Comparison of ENCODE assay signal across 1 cellular context in genomic region chr15:92801774-92802464, GRCh38.
TF ChIP-seq lines count a peak whose summit lies in the region.

No MANE protein-coding gene starts in this region.

TF ChIP-seq in K562, 482 proteins besides CTCF, POLR2A, EP300 and RAD21 (continued from another document and continues in another):
- TF ChIP-seq, protein P1, sequence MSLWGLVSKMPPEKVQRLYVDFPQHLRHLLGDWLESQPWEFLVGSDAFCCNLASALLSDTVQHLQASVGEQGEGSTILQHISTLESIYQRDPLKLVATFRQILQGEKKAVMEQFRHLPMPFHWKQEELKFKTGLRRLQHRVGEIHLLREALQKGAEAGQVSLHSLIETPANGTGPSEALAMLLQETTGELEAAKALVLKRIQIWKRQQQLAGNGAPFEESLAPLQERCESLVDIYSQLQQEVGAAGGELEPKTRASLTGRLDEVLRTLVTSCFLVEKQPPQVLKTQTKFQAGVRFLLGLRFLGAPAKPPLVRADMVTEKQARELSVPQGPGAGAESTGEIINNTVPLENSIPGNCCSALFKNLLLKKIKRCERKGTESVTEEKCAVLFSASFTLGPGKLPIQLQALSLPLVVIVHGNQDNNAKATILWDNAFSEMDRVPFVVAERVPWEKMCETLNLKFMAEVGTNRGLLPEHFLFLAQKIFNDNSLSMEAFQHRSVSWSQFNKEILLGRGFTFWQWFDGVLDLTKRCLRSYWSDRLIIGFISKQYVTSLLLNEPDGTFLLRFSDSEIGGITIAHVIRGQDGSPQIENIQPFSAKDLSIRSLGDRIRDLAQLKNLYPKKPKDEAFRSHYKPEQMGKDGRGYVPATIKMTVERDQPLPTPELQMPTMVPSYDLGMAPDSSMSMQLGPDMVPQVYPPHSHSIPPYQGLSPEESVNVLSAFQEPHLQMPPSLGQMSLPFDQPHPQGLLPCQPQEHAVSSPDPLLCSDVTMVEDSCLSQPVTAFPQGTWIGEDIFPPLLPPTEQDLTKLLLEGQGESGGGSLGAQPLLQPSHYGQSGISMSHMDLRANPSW (CRISPR knock-in tag; IDR thresholded peaks at IDR 0.05), result 0 out of 2 replicates have a peak, but pooled peaks have one; percentile 66
- TF ChIP-seq CBFA2T3 (IDR thresholded peaks at IDR 0.05) (peak; percentile 21; the same call in 1 of the 2 replicates), AFF4 (CRISPR knock-in tag; IDR thresholded peaks at IDR 0.05) (no peak), HDAC1 (IDR thresholded peaks at IDR 0.05) (no peak), RBM39 (optimal IDR thresholded peaks at IDR 0.05; ENCODE audit: low read depth, low read length) (no peak), ZBED1 (IDR thresholded peaks at IDR 0.05) (no peak), TEAD1 (CRISPR knock-in tag; IDR thresholded peaks at IDR 0.05) (no peak), ESRRB (CRISPR knock-in tag; IDR thresholded peaks at IDR 0.05; ENCODE audit: borderline replicate concordance) (no peak), KLF6 (CRISPR knock-in tag; IDR thresholded peaks at IDR 0.05; ENCODE audit: borderline replicate concordance) (no peak), ZNF589 (CRISPR knock-in tag; IDR thresholded peaks at IDR 0.05; ENCODE audit: low read depth) (no peak), GABPA (tag; conservative IDR thresholded peaks at IDR 0.05; ENCODE audit: low read depth) (no peak), CXXC5 (CRISPR knock-in tag; IDR thresholded peaks at IDR 0.05) (no peak), SIRT6 (IDR thresholded peaks at IDR 0.05; ENCODE audit: low read depth, low read length) (no peak), SP1 (CRISPR knock-in tag; IDR thresholded peaks at IDR 0.05) (no peak), L3MBTL2 (IDR thresholded peaks at IDR 0.05) (peak; percentile 44; the same call in 1 of the 2 replicates), LEF1 (IDR thresholded peaks at IDR 0.05) (no peak; the same call in 1 of the 2 replicates), TEAD4 (IDR thresholded peaks at IDR 0.05; ENCODE audit: low read length) (0 out of 2 replicates have a peak, but pooled peaks have one; percentile 0), TEAD4 (CRISPR knock-in tag; IDR thresholded peaks at IDR 0.05; ENCODE audit: borderline replicate concordance) (no peak), RBBP5 (IDR thresholded peaks at IDR 0.05; ENCODE audit: borderline replicate concordance, insufficient read depth, low read length, poor library complexity, severe bottlenecking) (no peak), U2AF1 (optimal IDR thresholded peaks at IDR 0.05; ENCODE audit: low read depth, low read length) (no peak), HMBOX1 (IDR thresholded peaks at IDR 0.05) (peak; percentile 61), ZNF75A (CRISPR knock-in tag; IDR thresholded peaks at IDR 0.05) (no peak), STAT5B (CRISPR knock-in tag; IDR thresholded peaks at IDR 0.05) (no peak), BDP1 (IDR thresholded peaks at IDR 0.05; ENCODE audit: insufficient read depth, insufficient read length) (no peak), BHLHE40 (IDR thresholded peaks at IDR 0.05; ENCODE audit: low read length) (peak; percentile 64), NCOA4 (IDR thresholded peaks at IDR 0.05; ENCODE audit: partially characterized antibody) (no peak), KDM1A (IDR thresholded peaks at IDR 0.05) (peak in 1 of 2 experiments; percentile 25; a peak in 1 of 4 replicates), OTX1 (CRISPR knock-in tag; IDR thresholded peaks at IDR 0.05) (no peak)
- TF ChIP-seq, protein P2, sequence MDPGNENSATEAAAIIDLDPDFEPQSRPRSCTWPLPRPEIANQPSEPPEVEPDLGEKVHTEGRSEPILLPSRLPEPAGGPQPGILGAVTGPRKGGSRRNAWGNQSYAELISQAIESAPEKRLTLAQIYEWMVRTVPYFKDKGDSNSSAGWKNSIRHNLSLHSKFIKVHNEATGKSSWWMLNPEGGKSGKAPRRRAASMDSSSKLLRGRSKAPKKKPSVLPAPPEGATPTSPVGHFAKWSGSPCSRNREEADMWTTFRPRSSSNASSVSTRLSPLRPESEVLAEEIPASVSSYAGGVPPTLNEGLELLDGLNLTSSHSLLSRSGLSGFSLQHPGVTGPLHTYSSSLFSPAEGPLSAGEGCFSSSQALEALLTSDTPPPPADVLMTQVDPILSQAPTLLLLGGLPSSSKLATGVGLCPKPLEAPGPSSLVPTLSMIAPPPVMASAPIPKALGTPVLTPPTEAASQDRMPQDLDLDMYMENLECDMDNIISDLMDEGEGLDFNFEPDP (CRISPR knock-in tag; IDR thresholded peaks at IDR 0.05), result no peak
- TF ChIP-seq, protein P3, sequence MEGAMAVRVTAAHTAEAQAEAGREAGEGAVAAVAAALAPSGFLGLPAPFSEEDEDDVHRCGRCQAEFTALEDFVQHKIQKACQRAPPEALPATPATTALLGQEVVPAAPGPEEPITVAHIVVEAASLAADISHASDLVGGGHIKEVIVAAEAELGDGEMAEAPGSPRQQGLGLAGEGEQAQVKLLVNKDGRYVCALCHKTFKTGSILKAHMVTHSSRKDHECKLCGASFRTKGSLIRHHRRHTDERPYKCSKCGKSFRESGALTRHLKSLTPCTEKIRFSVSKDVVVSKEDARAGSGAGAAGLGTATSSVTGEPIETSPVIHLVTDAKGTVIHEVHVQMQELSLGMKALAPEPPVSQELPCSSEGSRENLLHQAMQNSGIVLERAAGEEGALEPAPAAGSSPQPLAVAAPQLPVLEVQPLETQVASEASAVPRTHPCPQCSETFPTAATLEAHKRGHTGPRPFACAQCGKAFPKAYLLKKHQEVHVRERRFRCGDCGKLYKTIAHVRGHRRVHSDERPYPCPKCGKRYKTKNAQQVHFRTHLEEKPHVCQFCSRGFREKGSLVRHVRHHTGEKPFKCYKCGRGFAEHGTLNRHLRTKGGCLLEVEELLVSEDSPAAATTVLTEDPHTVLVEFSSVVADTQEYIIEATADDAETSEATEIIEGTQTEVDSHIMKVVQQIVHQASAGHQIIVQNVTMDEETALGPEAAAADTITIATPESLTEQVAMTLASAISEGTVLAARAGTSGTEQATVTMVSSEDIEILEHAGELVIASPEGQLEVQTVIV (CRISPR knock-in tag; IDR thresholded peaks at IDR 0.05; ENCODE audit: borderline replicate concordance), result no peak
- TF ChIP-seq, protein P4, sequence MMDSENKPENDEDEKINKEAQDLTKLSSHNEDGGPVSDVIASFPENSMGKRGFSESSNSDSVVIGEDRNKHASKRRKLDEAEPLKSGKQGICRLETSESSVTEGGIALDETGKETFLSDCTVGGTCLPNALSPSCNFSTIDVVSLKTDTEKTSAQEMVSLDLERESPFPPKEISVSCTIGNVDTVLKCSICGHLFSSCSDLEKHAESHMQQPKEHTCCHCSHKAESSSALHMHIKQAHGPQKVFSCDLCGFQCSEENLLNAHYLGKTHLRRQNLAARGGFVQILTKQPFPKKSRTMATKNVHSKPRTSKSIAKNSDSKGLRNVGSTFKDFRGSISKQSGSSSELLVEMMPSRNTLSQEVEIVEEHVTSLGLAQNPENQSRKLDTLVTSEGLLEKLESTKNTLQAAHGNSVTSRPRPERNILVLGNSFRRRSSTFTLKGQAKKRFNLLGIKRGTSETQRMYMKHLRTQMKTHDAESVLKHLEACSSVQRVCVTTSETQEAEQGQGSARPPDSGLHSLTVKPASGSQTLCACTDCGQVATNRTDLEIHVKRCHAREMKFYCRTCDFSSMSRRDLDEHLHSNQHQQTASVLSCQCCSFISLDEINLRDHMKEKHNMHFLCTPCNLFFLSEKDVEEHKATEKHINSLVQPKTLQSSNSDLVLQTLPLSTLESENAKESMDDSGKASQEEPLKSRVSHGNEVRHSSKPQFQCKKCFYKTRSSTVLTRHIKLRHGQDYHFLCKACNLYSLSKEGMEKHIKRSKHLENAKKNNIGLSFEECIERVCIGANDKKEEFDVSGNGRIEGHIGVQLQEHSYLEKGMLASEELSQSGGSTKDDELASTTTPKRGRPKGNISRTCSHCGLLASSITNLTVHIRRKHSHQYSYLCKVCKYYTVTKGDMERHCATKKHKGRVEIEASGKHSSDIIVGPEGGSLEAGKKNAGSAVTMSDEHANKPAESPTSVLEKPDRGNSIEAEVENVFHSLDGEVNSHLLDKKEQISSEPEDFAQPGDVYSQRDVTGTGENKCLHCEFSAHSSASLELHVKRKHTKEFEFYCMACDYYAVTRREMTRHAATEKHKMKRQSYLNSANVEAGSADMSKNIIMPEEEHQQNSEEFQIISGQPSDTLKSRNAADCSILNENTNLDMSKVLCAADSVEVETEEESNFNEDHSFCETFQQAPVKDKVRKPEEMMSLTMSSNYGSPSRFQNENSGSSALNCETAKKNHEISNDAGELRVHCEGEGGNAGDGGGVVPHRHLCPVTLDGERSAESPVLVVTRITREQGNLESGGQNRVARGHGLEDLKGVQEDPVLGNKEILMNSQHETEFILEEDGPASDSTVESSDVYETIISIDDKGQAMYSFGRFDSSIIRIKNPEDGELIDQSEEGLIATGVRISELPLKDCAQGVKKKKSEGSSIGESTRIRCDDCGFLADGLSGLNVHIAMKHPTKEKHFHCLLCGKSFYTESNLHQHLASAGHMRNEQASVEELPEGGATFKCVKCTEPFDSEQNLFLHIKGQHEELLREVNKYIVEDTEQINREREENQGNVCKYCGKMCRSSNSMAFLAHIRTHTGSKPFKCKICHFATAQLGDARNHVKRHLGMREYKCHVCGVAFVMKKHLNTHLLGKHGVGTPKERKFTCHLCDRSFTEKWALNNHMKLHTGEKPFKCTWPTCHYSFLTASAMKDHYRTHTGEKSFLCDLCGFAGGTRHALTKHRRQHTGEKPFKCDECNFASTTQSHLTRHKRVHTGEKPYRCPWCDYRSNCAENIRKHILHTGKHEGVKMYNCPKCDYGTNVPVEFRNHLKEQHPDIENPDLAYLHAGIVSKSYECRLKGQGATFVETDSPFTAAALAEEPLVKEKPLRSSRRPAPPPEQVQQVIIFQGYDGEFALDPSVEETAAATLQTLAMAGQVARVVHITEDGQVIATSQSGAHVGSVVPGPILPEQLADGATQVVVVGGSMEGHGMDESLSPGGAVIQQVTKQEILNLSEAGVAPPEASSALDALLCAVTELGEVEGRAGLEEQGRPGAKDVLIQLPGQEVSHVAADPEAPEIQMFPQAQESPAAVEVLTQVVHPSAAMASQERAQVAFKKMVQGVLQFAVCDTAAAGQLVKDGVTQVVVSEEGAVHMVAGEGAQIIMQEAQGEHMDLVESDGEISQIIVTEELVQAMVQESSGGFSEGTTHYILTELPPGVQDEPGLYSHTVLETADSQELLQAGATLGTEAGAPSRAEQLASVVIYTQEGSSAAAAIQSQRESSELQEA (IDR thresholded peaks at IDR 0.05; ENCODE audit: low read depth), result no peak
- TF ChIP-seq, protein P5, sequence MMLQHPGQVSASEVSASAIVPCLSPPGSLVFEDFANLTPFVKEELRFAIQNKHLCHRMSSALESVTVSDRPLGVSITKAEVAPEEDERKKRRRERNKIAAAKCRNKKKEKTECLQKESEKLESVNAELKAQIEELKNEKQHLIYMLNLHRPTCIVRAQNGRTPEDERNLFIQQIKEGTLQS (IDR thresholded peaks at IDR 0.05), result peak; percentile 67
- TF ChIP-seq, protein P5 (CRISPR knock-in tag; conservative IDR thresholded peaks at IDR 0.05), result no peak
- TF ChIP-seq, protein P6, sequence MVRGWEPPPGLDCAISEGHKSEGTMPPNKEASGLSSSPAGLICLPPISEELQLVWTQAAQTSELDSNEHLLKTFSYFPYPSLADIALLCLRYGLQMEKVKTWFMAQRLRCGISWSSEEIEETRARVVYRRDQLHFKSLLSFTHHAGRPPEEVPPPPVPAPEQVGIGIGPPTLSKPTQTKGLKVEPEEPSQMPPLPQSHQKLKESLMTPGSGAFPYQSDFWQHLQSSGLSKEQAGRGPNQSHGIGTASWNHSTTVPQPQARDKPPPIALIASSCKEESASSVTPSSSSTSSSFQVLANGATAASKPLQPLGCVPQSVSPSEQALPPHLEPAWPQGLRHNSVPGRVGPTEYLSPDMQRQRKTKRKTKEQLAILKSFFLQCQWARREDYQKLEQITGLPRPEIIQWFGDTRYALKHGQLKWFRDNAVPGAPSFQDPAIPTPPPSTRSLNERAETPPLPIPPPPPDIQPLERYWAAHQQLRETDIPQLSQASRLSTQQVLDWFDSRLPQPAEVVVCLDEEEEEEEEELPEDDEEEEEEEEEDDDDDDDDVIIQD (CRISPR knock-in tag; IDR thresholded peaks at IDR 0.05), result no peak
- TF ChIP-seq, protein P7, sequence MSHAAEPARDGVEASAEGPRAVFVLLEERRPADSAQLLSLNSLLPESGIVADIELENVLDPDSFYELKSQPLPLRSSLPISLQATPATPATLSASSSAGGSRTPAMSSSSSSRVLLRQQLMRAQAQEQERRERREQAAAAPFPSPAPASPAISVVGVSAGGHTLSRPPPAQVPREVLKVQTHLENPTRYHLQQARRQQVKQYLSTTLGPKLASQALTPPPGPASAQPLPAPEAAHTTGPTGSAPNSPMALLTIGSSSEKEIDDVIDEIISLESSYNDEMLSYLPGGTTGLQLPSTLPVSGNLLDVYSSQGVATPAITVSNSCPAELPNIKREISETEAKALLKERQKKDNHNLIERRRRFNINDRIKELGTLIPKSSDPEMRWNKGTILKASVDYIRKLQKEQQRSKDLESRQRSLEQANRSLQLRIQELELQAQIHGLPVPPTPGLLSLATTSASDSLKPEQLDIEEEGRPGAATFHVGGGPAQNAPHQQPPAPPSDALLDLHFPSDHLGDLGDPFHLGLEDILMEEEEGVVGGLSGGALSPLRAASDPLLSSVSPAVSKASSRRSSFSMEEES (CRISPR knock-in tag; IDR thresholded peaks at IDR 0.05), result no peak
